22 cellular contexts compared by ENCODE assay signal in the genomic region with DNA sequence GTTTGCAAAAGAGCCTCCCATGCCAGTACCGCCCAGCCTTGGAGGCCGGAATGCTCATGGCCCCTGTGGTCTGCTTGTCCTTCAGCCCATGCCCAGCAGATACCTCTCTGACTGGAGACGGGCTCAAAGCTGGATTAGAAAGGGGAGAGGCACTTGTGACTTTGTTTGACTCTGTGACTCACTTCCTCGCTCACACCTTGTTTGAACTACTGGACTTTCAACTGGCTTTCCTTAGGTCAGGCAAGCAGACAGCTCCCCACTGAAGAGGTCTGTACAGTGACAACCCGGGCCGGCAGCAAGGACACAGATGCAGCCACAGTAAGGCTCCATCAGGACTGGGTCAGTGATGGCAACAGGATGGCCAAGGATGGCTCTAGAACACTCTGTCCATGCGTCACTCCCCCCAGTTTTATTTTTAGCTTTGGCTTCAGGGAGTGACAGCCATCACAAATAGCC.
DNase-seq lines count a peak whose midpoint lies in the region; ATAC-seq and TF ChIP-seq lines count a peak whose summit lies in the region.
"Had no signal": no experiment of that assay in that cellular context is flagged by ENCODE, and none has a peak within 500 bp of the region (broad histone marks: within the 10 kb centered on the region; RNA-seq: fewer than 3 reads in every experiment).

No MANE protein-coding gene starts in this region.

- 57 to 73% (median 61%) methylated on average over 7 of the region's 7 CpGs for WGBS in stomach, 5 donors

- H3K4me3 ChIP-seq in left ventricle myocardium inferior: no peak overlapping the region
- no peak overlapping the region for H3K4me3 ChIP-seq in stomach
- H3K4me3 ChIP-seq: BLaER1, suprapubic skin, vagina had no signal

- H3K9me3 ChIP-seq in left ventricle myocardium inferior (replicated peaks) (no peaks in the 10 kb centered on the region), stomach (no peaks in the 10 kb centered on the region)
- H3K9me3 ChIP-seq: BLaER1, suprapubic skin, vagina had no signal

- ATAC-seq in Right ventricle myocardium superior (ENCODE audit: poor library complexity) (peak; percentile 73), left cardiac atrium (peak; percentile 52 to 61)
- ATAC-seq: left lobe of liver had no signal

- H3K36me3 ChIP-seq in left ventricle myocardium inferior (no peaks in the 10 kb centered on the region), stomach (peaks cover 0 to 28% (median 3%) of the 10 kb centered on the region in 4 donors)
- H3K36me3 ChIP-seq: suprapubic skin, vagina had no signal

- no peak for DNase-seq in Right ventricle myocardium superior
- DNase-seq in left ventricle myocardium inferior: no peak
- peak; percentile 45 for DNase-seq in cerebellum (ENCODE audit: low spot score)
- no peak for DNase-seq in left cardiac atrium
- DNase-seq in stomach: peak; percentile 49
- no peak for DNase-seq in NCI-H2196 treated with DMSO at 0.1 percent for 48 hours (lab: John Stamatoyannopoulos, UW; ENCODE audit: unreplicated experiment)
- no peak for DNase-seq in NCI-H345 (lab: John Stamatoyannopoulos, UW)
- DNase-seq in NCI-H524 treated with DMSO at 0.1 percent for 48 hours (lab: John Stamatoyannopoulos, UW): no peak
- DNase-seq: activated CD4-positive, alpha-beta memory T cell treated with anti-CD3 and anti-CD28 coated beads, Interleukin-2, amount 10 ng/mL, durations not matched to agents 7 days and 5 days; activated naive CD4-positive, alpha-beta T cell treated with anti-CD3 and anti-CD28 coated beads for 36 hours; activated T-cell treated with anti-CD3 and anti-CD28 coated beads, Interleukin-2, amount 50 U/mL, for 1 hour; anterior cingulate cortex; foreskin fibroblast; KBM-7; NCI-H1048; NCI-H2081 treated with DMSO at 0.1 percent for 48 hours; NCI-H510A treated with DMSO at 0.1 percent for 48 hours; T-helper 2 cell had no signal

- H3K27me3 ChIP-seq in left ventricle myocardium inferior (ENCODE audit: low read depth) (no peaks in the 10 kb centered on the region), stomach (no peaks in the 10 kb centered on the region)
- H3K27me3 ChIP-seq: BLaER1, suprapubic skin, vagina had no signal

- no peak for TF ChIP-seq CTCF in left ventricle myocardium inferior (IDR thresholded peaks at IDR 0.05; ENCODE audit: borderline replicate concordance)
- TF ChIP-seq CTCF in stomach (IDR thresholded peaks at IDR 0.05): no peak

- H3K4me1 ChIP-seq in left ventricle myocardium inferior (peaks cover 7% of the 10 kb centered on the region), stomach (no peaks in the 10 kb centered on the region)
- H3K4me1 ChIP-seq: suprapubic skin, vagina had no signal

- TF ChIP-seq POLR2A in stomach (IDR thresholded peaks at IDR 0.05): no peak

- H3K27ac ChIP-seq in left ventricle myocardium inferior (replicated peaks): no peak overlapping the region
- H3K27ac ChIP-seq in stomach: peak overlapping the region in 4 of 5 donors; percentile 26 to 82 (median 74)
- H3K27ac ChIP-seq: BLaER1, suprapubic skin, vagina had no signal

- TF ChIP-seq EP300 in stomach (IDR thresholded peaks at IDR 0.05): no peak

- intact Hi-C loops in Right ventricle myocardium superior (cut with DNase I): no loop called here
- intact Hi-C loops in left ventricle myocardium inferior (cut with micrococcal nuclease): no loop called here
- intact Hi-C loops in left cardiac atrium (cut with DNase I): no loop called here
- intact Hi-C loops in stomach (cut with DNase I; ENCODE audit: low total_unique reads): no loop called here

Comparison
In these comparisons a context has a peak if more than half of its experiments do, and no peak if none do; other contexts are left out.
1. DNase-seq: peak in cerebellum (single experiment) and stomach (single experiment); none in Right ventricle myocardium superior (single experiment), left ventricle myocardium inferior (single experiment), left cardiac atrium (single experiment), NCI-H2196 treated with DMSO at 0.1 percent for 48 hours (single experiment), NCI-H345 (single experiment) and NCI-H524 treated with DMSO at 0.1 percent for 48 hours (single experiment).